8 cellular contexts compared by ENCODE assay signal in the genomic region with DNA sequence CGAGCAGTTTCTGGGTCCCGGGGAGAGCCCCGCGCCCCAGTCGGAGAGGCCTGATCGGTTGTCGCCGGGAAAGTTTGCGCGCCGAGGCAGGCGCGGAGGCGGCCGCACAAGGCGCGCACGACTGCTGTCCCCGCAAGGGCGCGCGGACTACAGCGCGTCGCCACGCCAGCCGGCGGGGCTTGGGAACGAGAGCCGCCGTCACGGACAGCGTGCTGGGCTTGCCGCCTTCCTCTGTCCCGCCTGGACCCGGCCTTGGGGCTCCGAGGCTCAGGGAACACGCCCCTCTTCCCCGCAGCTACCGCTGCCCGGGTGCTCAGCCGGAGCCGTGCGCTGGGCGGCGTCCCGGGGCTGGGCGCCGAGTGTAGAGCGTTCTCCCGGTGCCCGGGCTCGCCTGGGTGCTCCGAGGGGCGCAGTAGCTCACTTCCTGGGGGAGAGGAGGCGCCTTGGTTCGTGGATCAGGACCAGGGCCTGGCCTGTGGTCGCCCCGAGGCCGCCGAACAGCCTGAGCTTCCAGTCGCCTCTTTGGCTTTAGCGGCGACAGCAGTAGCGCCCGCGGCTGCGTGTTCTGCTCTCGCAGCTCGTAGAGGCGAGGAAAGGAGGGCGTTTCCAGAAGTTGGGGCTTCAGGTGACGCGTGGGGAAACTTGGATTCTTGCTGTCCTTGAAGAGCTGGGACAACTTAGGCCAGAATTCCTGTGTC. TPM values are rescaled to one million over a fixed set of nuclear protein-coding genes. Genes with fewer than 3 reads are reported as not detected.
A peak's percentile ranks its signal among the peaks of the same experiment; 100 is the strongest.
DNase-seq lines count a peak whose midpoint lies in the region; ATAC-seq, FAIRE-seq and TF ChIP-seq lines count a peak whose summit lies in the region.

No MANE protein-coding gene starts in this region.

- peak; percentile 37 for ATAC-seq in activated CD8-positive, alpha-beta T cell treated with anti-CD3 and anti-CD28 coated beads for 36 hours
- peak; percentile 32 for ATAC-seq in stimulated activated memory B cell treated with anti-CD40 and anti-IgM and Interleukin-4, amounts not matched to agents 10 μg/mL and 1 μg/mL and 100 μg/mL, for 72 hours
- ATAC-seq in GM18498 (IDR thresholded peaks at IDR 0.05; ENCODE audit: unreplicated experiment), result no peak

- FAIRE-seq in D721Med (lab: Jason Lieb, UNC), result no peak

- peak overlapping the region; percentile 90 for H3K4me2 ChIP-seq in Karpas-422 (ENCODE audit: low read depth, low read length, poor library complexity, severe bottlenecking)

- peak; percentile 39 for TF ChIP-seq CTCF in D721Med (IDR thresholded peaks at IDR 0.05; ENCODE audit: insufficient read depth, missing control alignments)
- no peak for TF ChIP-seq CTCF in activated CD8-positive, alpha-beta T cell treated with anti-CD3 and anti-CD28 coated beads for 36 hours (IDR thresholded peaks at IDR 0.05)

- no peaks in the 10 kb centered on the region for H3K9me3 Mint-ChIP-seq in activated CD8-positive, alpha-beta T cell treated with anti-CD3 and anti-CD28 coated beads for 36 hours
- no peaks in the 10 kb centered on the region for H3K9me3 Mint-ChIP-seq in stimulated activated memory B cell treated with anti-CD40 and anti-IgM and Interleukin-4, amounts not matched to agents 10 μg/mL and 1 μg/mL and 100 μg/mL, for 72 hours

- CTCF ChIA-PET in activated CD8-positive, alpha-beta T cell treated with anti-CD3 and anti-CD28 coated beads for 36 hours (lab: Charles Lee), result interaction anchor here (0.6 to 1.5 kb wide), 2 partner anchors 351 to 364 kb away, joined by 3 to 5 read pairs; no protein-coding TSS in a partner anchor

- H3K4me3 Mint-ChIP-seq in activated CD8-positive, alpha-beta T cell treated with anti-CD3 and anti-CD28 coated beads for 36 hours, result peak overlapping the region; percentile 92
- H3K4me3 Mint-ChIP-seq in stimulated activated memory B cell treated with anti-CD40 and anti-IgM and Interleukin-4, amounts not matched to agents 10 μg/mL and 1 μg/mL and 100 μg/mL, for 72 hours, result peak overlapping the region; percentile 93

- H4K20me1 ChIP-seq in Karpas-422 (ENCODE audit: insufficient read depth, low read depth, low read length), result no peaks in the 10 kb centered on the region

- peak overlapping the region; percentile 99; the same call in 1 of the 2 replicates for H3K4me3 ChIP-seq in Karpas-422 (ENCODE audit: low read length)
- H3K4me3 ChIP-seq in endocrine pancreas (ENCODE audit: control insufficient read depth, insufficient read depth, low read length), result peak overlapping the region; percentile 56

- peaks cover 19% of the 10 kb centered on the region for H3K27me3 Mint-ChIP-seq in activated CD8-positive, alpha-beta T cell treated with anti-CD3 and anti-CD28 coated beads for 36 hours
- H3K27me3 Mint-ChIP-seq in stimulated activated memory B cell treated with anti-CD40 and anti-IgM and Interleukin-4, amounts not matched to agents 10 μg/mL and 1 μg/mL and 100 μg/mL, for 72 hours, result peaks cover 29% of the 10 kb centered on the region

- H3K9ac ChIP-seq in Karpas-422 (ENCODE audit: low read length) (no peak overlapping the region), endocrine pancreas (ENCODE audit: control insufficient read depth, insufficient read depth, low read length) (peak overlapping the region; percentile 8)

- H3K79me2 ChIP-seq in Karpas-422 (ENCODE audit: low read length), result peaks cover 8% of the 10 kb centered on the region; the same call in 1 of the 2 replicates

- H3K27ac ChIP-seq in Karpas-422 (ENCODE audit: low read length), result no peak overlapping the region

- POLR2A ChIA-PET in activated CD8-positive, alpha-beta T cell treated with anti-CD3 and anti-CD28 coated beads for 36 hours (lab: Charles Lee), result interaction anchor here (1.3 to 1.4 kb wide), 2 partner anchors 15 to 24 kb away, joined by 3 read pairs; no protein-coding TSS in a partner anchor

- H3K36me3 ChIP-seq in Karpas-422 (ENCODE audit: insufficient read depth, low read length), result no peaks in the 10 kb centered on the region
- H3K36me3 ChIP-seq in endocrine pancreas (ENCODE audit: control insufficient read depth, insufficient read depth, low read length), result no peaks in the 10 kb centered on the region

- no peaks in the 10 kb centered on the region for H3K36me3 Mint-ChIP-seq in activated CD8-positive, alpha-beta T cell treated with anti-CD3 and anti-CD28 coated beads for 36 hours (ENCODE audit: low read depth)
- H3K36me3 Mint-ChIP-seq in stimulated activated memory B cell treated with anti-CD40 and anti-IgM and Interleukin-4, amounts not matched to agents 10 μg/mL and 1 μg/mL and 100 μg/mL, for 72 hours, result no peaks in the 10 kb centered on the region

- no peaks in the 10 kb centered on the region for H3K9me2 ChIP-seq in Karpas-422 (replicated peaks; ENCODE audit: insufficient read depth, low read length)

- no peaks in the 10 kb centered on the region for H3K27me3 ChIP-seq in Karpas-422 (ENCODE audit: low read length)
- no peaks in the 10 kb centered on the region for H3K27me3 ChIP-seq in endocrine pancreas (ENCODE audit: control insufficient read depth, insufficient read depth, low read length)

- H2AFZ ChIP-seq in Karpas-422 (ENCODE audit: low read length), result no peak overlapping the region

- intact Hi-C loops in activated CD8-positive, alpha-beta T cell treated with anti-CD3 and anti-CD28 coated beads for 36 hours (cut with micrococcal nuclease), result no loop called here

- no peak for DNase-seq in D721Med (ENCODE audit: insufficient read length, low spot score)
- no peak for DNase-seq in Karpas-422
- DNase-seq in activated CD8-positive, alpha-beta T cell treated with anti-CD3 and anti-CD28 coated beads for 36 hours, result peak; percentile 38
- peak; percentile 39 to 41 for DNase-seq in lung microvascular endothelial cell (ENCODE audit: low read depth in 2 of 2)
- no peak for DNase-seq in GDM1 (lab: John Stamatoyannopoulos, UW)

- peaks cover 13% of the 10 kb centered on the region for H3K4me1 Mint-ChIP-seq in activated CD8-positive, alpha-beta T cell treated with anti-CD3 and anti-CD28 coated beads for 36 hours (ENCODE audit: low read depth)
- peaks cover 21% of the 10 kb centered on the region for H3K4me1 Mint-ChIP-seq in stimulated activated memory B cell treated with anti-CD40 and anti-IgM and Interleukin-4, amounts not matched to agents 10 μg/mL and 1 μg/mL and 100 μg/mL, for 72 hours

- H3K4me1 ChIP-seq in Karpas-422 (ENCODE audit: low read length), result peaks cover 15% of the 10 kb centered on the region
- H3K4me1 ChIP-seq in endocrine pancreas (ENCODE audit: control insufficient read depth, insufficient read depth, low read length), result peaks cover 4% of the 10 kb centered on the region

- H3K9me3 ChIP-seq in Karpas-422 (ENCODE audit: low read length), result no peaks in the 10 kb centered on the region
- no peaks in the 10 kb centered on the region for H3K9me3 ChIP-seq in endocrine pancreas (ENCODE audit: control insufficient read depth, low read length)

- peak overlapping the region; percentile 20 for H3K27ac Mint-ChIP-seq in activated CD8-positive, alpha-beta T cell treated with anti-CD3 and anti-CD28 coated beads for 36 hours
- H3K27ac Mint-ChIP-seq in stimulated activated memory B cell treated with anti-CD40 and anti-IgM and Interleukin-4, amounts not matched to agents 10 μg/mL and 1 μg/mL and 100 μg/mL, for 72 hours, result peak overlapping the region; percentile 84

RNA-seq across cellular contexts. Expression of gene TLN2, which starts 1.4 kb away (rescaled TPM):
- total RNA-seq in Karpas-422 (2014; rRNA removed; shearing (Covaris generic); ENCODE audit: low replicate concordance), result 1.4 and 2.3 TPM in 2 replicates
- total RNA-seq in activated CD8-positive, alpha-beta T cell treated with anti-CD3 and anti-CD28 coated beads for 36 hours, result 1 to 10 TPM; 3.0 to 3.8 TPM
- 0.44 and 1.2 TPM in 2 replicates for total RNA-seq in lung microvascular endothelial cell

Comparison
In these comparisons a context has a peak if more than half of its experiments do, and no peak if none do; other contexts are left out.
1. DNase-seq: peak in activated CD8-positive, alpha-beta T cell treated with anti-CD3 and anti-CD28 coated beads for 36 hours (single experiment) and lung microvascular endothelial cell (2 of 2); none in D721Med (single experiment), Karpas-422 (single experiment) and GDM1 (single experiment).